Comparison of ENCODE assay signal across 10 cellular contexts in the genomic region with DNA sequence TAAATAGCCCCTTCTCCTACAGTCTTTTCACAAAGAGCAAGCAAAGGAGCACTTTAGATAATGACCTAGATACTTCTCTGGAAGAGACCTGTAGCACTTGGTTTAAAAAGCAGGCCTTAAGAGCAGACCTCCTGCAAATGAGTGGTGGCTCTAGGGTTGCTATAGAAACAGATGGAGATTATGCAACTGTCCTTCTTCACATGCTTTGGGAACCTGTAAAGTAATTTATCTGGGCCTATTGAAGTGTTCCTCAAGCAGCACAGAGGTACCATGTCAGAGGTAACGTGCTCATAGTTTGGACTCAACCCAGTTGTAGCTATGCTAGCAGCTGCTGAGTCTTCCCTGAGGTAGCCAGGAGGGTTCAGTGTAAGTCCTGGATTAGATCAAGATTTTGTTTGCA.
"Had no signal": no experiment of that assay in that cellular context is flagged by ENCODE, and none has a peak within 500 bp of the region (broad histone marks: within the 10 kb centered on the region; RNA-seq: fewer than 3 reads in every experiment).

No MANE protein-coding gene starts in this region.

- H3K27ac ChIP-seq: ascending aorta, pancreas, transverse colon had no signal

- H3K27ac Mint-ChIP-seq: activated naive CD8-positive, alpha-beta T cell treated with anti-CD3 and anti-CD28 coated beads, Interleukin-2, amount 50 U/mL, for 24 hours; stimulated activated memory B cell treated with anti-CD40 and anti-IgM and Interleukin-4, amounts not matched to agents 10 μg/mL and 1 μg/mL and 100 μg/mL, for 72 hours had no signal

- H3K4me1 Mint-ChIP-seq: activated naive CD8-positive, alpha-beta T cell treated with anti-CD3 and anti-CD28 coated beads, Interleukin-2, amount 50 U/mL, for 24 hours; stimulated activated memory B cell treated with anti-CD40 and anti-IgM and Interleukin-4, amounts not matched to agents 10 μg/mL and 1 μg/mL and 100 μg/mL, for 72 hours had no signal

- H3K9me3 Mint-ChIP-seq: activated naive CD8-positive, alpha-beta T cell treated with anti-CD3 and anti-CD28 coated beads, Interleukin-2, amount 50 U/mL, for 24 hours; stimulated activated memory B cell treated with anti-CD40 and anti-IgM and Interleukin-4, amounts not matched to agents 10 μg/mL and 1 μg/mL and 100 μg/mL, for 72 hours had no signal

- H3K9me3 ChIP-seq: ascending aorta, gastroesophageal sphincter, pancreas, transverse colon had no signal

- H3K36me3 ChIP-seq: ascending aorta, gastroesophageal sphincter, pancreas, transverse colon had no signal

- H3K27me3 Mint-ChIP-seq: stimulated activated memory B cell treated with anti-CD40 and anti-IgM and Interleukin-4, amounts not matched to agents 10 μg/mL and 1 μg/mL and 100 μg/mL, for 72 hours had no signal

- H3K4me3 Mint-ChIP-seq: activated naive CD8-positive, alpha-beta T cell treated with anti-CD3 and anti-CD28 coated beads, Interleukin-2, amount 50 U/mL, for 24 hours; stimulated activated memory B cell treated with anti-CD40 and anti-IgM and Interleukin-4, amounts not matched to agents 10 μg/mL and 1 μg/mL and 100 μg/mL, for 72 hours had no signal

- H3K4me3 ChIP-seq: ascending aorta, gastroesophageal sphincter, pancreas, transverse colon had no signal

- DNase-seq: activated CD4-positive, CD25-positive, alpha-beta regulatory T cell treated with anti-CD3 and anti-CD28 coated beads, Interleukin-2, amount 50 U/mL, for 72 hours; activated naive CD4-positive, alpha-beta T cell treated with Interleukin-2 at 50 U/mL for 16 hours; activated naive CD8-positive, alpha-beta T cell treated with anti-CD3 and anti-CD28 coated beads, Interleukin-2, amount 50 U/mL, for 24 hours; islet precursor cell; pancreas; T1000; transverse colon had no signal

- H3K27me3 ChIP-seq: ascending aorta, gastroesophageal sphincter, pancreas, transverse colon had no signal
